ENCODE assay signal across 10 cellular contexts in genomic region chr20:4195499-4195898, GRCh38. TPM values are rescaled to one million over a fixed set of nuclear protein-coding genes. Genes with fewer than 3 reads are reported as not detected.
DNase-seq lines count a peak whose midpoint lies in the region; ATAC-seq and TF ChIP-seq lines count a peak whose summit lies in the region.
"Had no signal": no experiment of that assay in that cellular context is flagged by ENCODE, and none has a peak within 500 bp of the region (broad histone marks: within the 10 kb centered on the region; RNA-seq: fewer than 3 reads in every experiment).

No MANE protein-coding gene starts in this region.

- H3K4me1 Mint-ChIP-seq in stimulated activated naive B cell treated with anti-CD40 and anti-IgM and Interleukin-4, amounts not matched to agents 10 μg/mL and 1 μg/mL and 100 μg/mL, for 72 hours: no peaks in the 10 kb centered on the region

- no peaks in the 10 kb centered on the region for H3K9me3 ChIP-seq in BE2C

- no peak overlapping the region for H3K27ac Mint-ChIP-seq in stimulated activated naive B cell treated with anti-CD40 and anti-IgM and Interleukin-4, amounts not matched to agents 10 μg/mL and 1 μg/mL and 100 μg/mL, for 72 hours
- H3K27ac Mint-ChIP-seq: T-helper 2 cell treated with Interferon-gamma antibody and Interleukin-4, amounts not matched to agents 5 μg/mL and 100 μg/mL, for 36 hours had no signal

- no peak overlapping the region for H2BK120ac ChIP-seq in mesendoderm (ENCODE audit: low read depth, low read length)

- peaks cover 4% of the 10 kb centered on the region; the same call in 1 of the 2 replicates for H3K27me3 ChIP-seq in BE2C
- H3K27me3 ChIP-seq in mesendoderm (ENCODE audit: insufficient read depth, low read length, poor library complexity): no peaks in the 10 kb centered on the region

- in situ Hi-C loops in KBM-7 (cut with MboI; ENCODE audit: low pct_unique_long_range_greater_than_20kb, low sequenced_read_pairs): no loop called here

- H3K36me3 ChIP-seq in BE2C (no peaks in the 10 kb centered on the region), mesendoderm (ENCODE audit: control insufficient read depth, insufficient read depth, low read length) (no peaks in the 10 kb centered on the region)

- no peak overlapping the region for H3K4ac ChIP-seq in mesendoderm (ENCODE audit: low read depth, low read length)

- H3K79me1 ChIP-seq in mesendoderm (ENCODE audit: low read length): no peaks in the 10 kb centered on the region

- H3K4me3 ChIP-seq in BE2C (ENCODE audit: low read depth, low read length): no peak overlapping the region
- no peak overlapping the region for H3K4me3 ChIP-seq in mesendoderm (ENCODE audit: low read length)

- H3K79me2 ChIP-seq in mesendoderm (ENCODE audit: control insufficient read depth, insufficient read depth, low read length): no peaks in the 10 kb centered on the region

- H2BK15ac ChIP-seq in mesendoderm (replicated peaks; ENCODE audit: low read depth): no peak overlapping the region

- H4K5ac ChIP-seq in mesendoderm (ENCODE audit: low read length): no peak overlapping the region

- no peak for ATAC-seq in HG02885 (IDR thresholded peaks at IDR 0.05; ENCODE audit: poor library complexity, unreplicated experiment)
- ATAC-seq in stimulated activated naive B cell treated with anti-CD40 and anti-IgM and Interleukin-4, amounts not matched to agents 10 μg/mL and 1 μg/mL and 100 μg/mL, for 72 hours (replicated peaks): no peak

- no peak overlapping the region for H3K27ac ChIP-seq in mesendoderm (ENCODE audit: low read depth, low read length)

- no peaks in the 10 kb centered on the region for H3K9me3 Mint-ChIP-seq in stimulated activated naive B cell treated with anti-CD40 and anti-IgM and Interleukin-4, amounts not matched to agents 10 μg/mL and 1 μg/mL and 100 μg/mL, for 72 hours
- H3K9me3 Mint-ChIP-seq: T-helper 2 cell treated with Interferon-gamma antibody and Interleukin-4, amounts not matched to agents 5 μg/mL and 100 μg/mL, for 36 hours had no signal

- no peak overlapping the region for H3K4me2 ChIP-seq in mesendoderm (ENCODE audit: low read length)

- H3K4me3 Mint-ChIP-seq in stimulated activated naive B cell treated with anti-CD40 and anti-IgM and Interleukin-4, amounts not matched to agents 10 μg/mL and 1 μg/mL and 100 μg/mL, for 72 hours: no peak overlapping the region
- H3K4me3 Mint-ChIP-seq: T-helper 2 cell treated with Interferon-gamma antibody and Interleukin-4, amounts not matched to agents 5 μg/mL and 100 μg/mL, for 36 hours had no signal

- no peak overlapping the region for H2AK5ac ChIP-seq in mesendoderm (ENCODE audit: low read length)

- WGBS in mesendoderm (ENCODE audit: extremely low coverage, insufficient coverage, low lambda C conversion rate): no CpG with 5 or more reads among the region's 7 CpGs

- no peak overlapping the region for H3K23ac ChIP-seq in mesendoderm (ENCODE audit: low read length)

- TF ChIP-seq CTCF in BE2C (IDR thresholded peaks at IDR 0.05; ENCODE audit: low read depth, low read length): peak; percentile 72

- H3K4me1 ChIP-seq in BE2C: no peaks in the 10 kb centered on the region
- no peaks in the 10 kb centered on the region for H3K4me1 ChIP-seq in mesendoderm (ENCODE audit: control insufficient read depth, low read depth, low read length)

- peak; percentile 39 for DNase-seq in BE2C
- peak; percentile 35 for DNase-seq in KBM-7
- DNase-seq in dermis blood vessel endothelial cell: peak; percentile 47
- peak; percentile 60 for DNase-seq in mesendoderm
- no peak for DNase-seq in NCI-H187 treated with DMSO at 0.1 percent for 48 hours (lab: John Stamatoyannopoulos, UW)
- no peak for DNase-seq in stimulated activated naive B cell treated with anti-CD40 and anti-IgM and Interleukin-4, amounts not matched to agents 10 μg/mL and 1 μg/mL and 100 μg/mL, for 72 hours
- no peak for DNase-seq in stimulated activated CD4-positive, alpha-beta T cell treated with anti-CD3 and anti-CD28 coated beads, Interleukin-4, amount 100 ng/mL, for 1 hour
- DNase-seq: kidney had no signal

- no peaks in the 10 kb centered on the region for H3K36me3 Mint-ChIP-seq in stimulated activated naive B cell treated with anti-CD40 and anti-IgM and Interleukin-4, amounts not matched to agents 10 μg/mL and 1 μg/mL and 100 μg/mL, for 72 hours

- no peak overlapping the region for H3K56ac ChIP-seq in mesendoderm (ENCODE audit: low read length)

- H2BK5ac ChIP-seq in mesendoderm (ENCODE audit: low read length): no peak overlapping the region

- H3K9ac ChIP-seq in mesendoderm (ENCODE audit: low read length): no peak overlapping the region

- peaks cover 0 to 7% of the 10 kb centered on the region in 2 donors for H3K27me3 Mint-ChIP-seq in stimulated activated naive B cell treated with anti-CD40 and anti-IgM and Interleukin-4, amounts not matched to agents 10 μg/mL and 1 μg/mL and 100 μg/mL, for 72 hours

- H3K18ac ChIP-seq in mesendoderm (ENCODE audit: low read length): no peak overlapping the region

- no peak overlapping the region for H4K8ac ChIP-seq in mesendoderm (ENCODE audit: low read depth, low read length)

RNA-seq across cellular contexts. Expression of gene SMOX, which starts 46.9 kb away (rescaled TPM):
- polyA plus RNA-seq in BE2C (2012; ENCODE audit: insufficient read depth, insufficient read length, low read depth): 3.3 TPM
- 13.1 and 23.5 TPM in 2 replicates for total RNA-seq in dermis blood vessel endothelial cell
- 9.9 TPM for polyA plus RNA-seq in mesendoderm (2013, experiment 1 of 2)
- polyA plus RNA-seq in mesendoderm (2013, experiment 2 of 2): 11.2 TPM

RNA-seq across cellular contexts. Expression of gene ADRA1D, which starts 53.6 kb away (rescaled TPM):
- not detected for polyA plus RNA-seq in BE2C (2012; ENCODE audit: insufficient read depth, insufficient read length, low read depth)
- total RNA-seq in dermis blood vessel endothelial cell: not detected in 2 replicates
- polyA plus RNA-seq in mesendoderm (2013, experiment 1 of 2): 0.10 TPM
- polyA plus RNA-seq in mesendoderm (2013, experiment 2 of 2): 0.07 TPM

Comparison
In these comparisons a context has a peak if more than half of its experiments do, and no peak if none do; other contexts are left out.
1. DNase-seq: peak in BE2C (single experiment), KBM-7 (single experiment), dermis blood vessel endothelial cell (single experiment) and mesendoderm (single experiment); none in NCI-H187 treated with DMSO at 0.1 percent for 48 hours (single experiment), stimulated activated naive B cell treated with anti-CD40 and anti-IgM and Interleukin-4, amounts not matched to agents 10 μg/mL and 1 μg/mL and 100 μg/mL, for 72 hours (single experiment) and stimulated activated CD4-positive, alpha-beta T cell treated with anti-CD3 and anti-CD28 coated beads, Interleukin-4, amount 100 ng/mL, for 1 hour (single experiment).